13 cellular contexts compared by ENCODE assay signal in genomic region chr11:69374110-69374981, GRCh38.
DNase-seq lines count a peak whose midpoint lies in the region; ATAC-seq and TF ChIP-seq lines count a peak whose summit lies in the region.
"Had no signal": no experiment of that assay in that cellular context is flagged by ENCODE, and none has a peak within 500 bp of the region (broad histone marks: within the 10 kb centered on the region; RNA-seq: fewer than 3 reads in every experiment).

No MANE protein-coding gene starts in this region.

- H3K36me3 ChIP-seq in Peyer's patch: no peaks in the 10 kb centered on the region
- no peaks in the 10 kb centered on the region for H3K36me3 ChIP-seq in spleen

- WGBS in spleen, 5 donors: 50 to 82% (median 54%) methylated on average over 13 to 22 of the region's 22 CpGs

- H3K4me1 ChIP-seq in Peyer's patch (peaks cover 0 to 27% (median 0%) of the 10 kb centered on the region in 4 donors), foreskin keratinocyte (no peaks in the 10 kb centered on the region), spleen (peaks cover 0 to 27% (median 20%) of the 10 kb centered on the region in 6 donors)

- no peaks in the 10 kb centered on the region for H3K27me3 Mint-ChIP-seq in activated CD4-positive, alpha-beta T cell treated with anti-CD3 and anti-CD28 coated beads, Interleukin-2, amount 10 ng/mL, durations not matched to agents 7 days and 5 days

- H3K27me3 ChIP-seq in Peyer's patch: no peaks in the 10 kb centered on the region
- no peaks in the 10 kb centered on the region for H3K27me3 ChIP-seq in foreskin keratinocyte
- no peaks in the 10 kb centered on the region for H3K27me3 ChIP-seq in spleen (replicated peaks in 1 of 7)

- no peak for TF ChIP-seq POLR2A in Peyer's patch (IDR thresholded peaks at IDR 0.05)
- no peak for TF ChIP-seq POLR2A in spleen (IDR thresholded peaks at IDR 0.05)

- H3K9me3 Mint-ChIP-seq in activated CD4-positive, alpha-beta T cell treated with anti-CD3 and anti-CD28 coated beads, Interleukin-2, amount 10 ng/mL, durations not matched to agents 7 days and 5 days: peaks cover 4% of the 10 kb centered on the region

- H3K36me3 Mint-ChIP-seq in activated CD4-positive, alpha-beta T cell treated with anti-CD3 and anti-CD28 coated beads, Interleukin-2, amount 10 ng/mL, durations not matched to agents 7 days and 5 days (ENCODE audit: low read depth): no peaks in the 10 kb centered on the region

- H3K9me3 ChIP-seq in Peyer's patch (no peaks in the 10 kb centered on the region), spleen (peaks cover 0 to 3% (median 0%) of the 10 kb centered on the region in 8 donors)

- POLR2A ChIA-PET in activated CD4-positive, alpha-beta T cell treated with anti-CD3 and anti-CD28 coated beads, Interleukin-2, amount 10 ng/mL, durations not matched to agents 7 days and 5 days (lab: Charles Lee): no interaction called here

- H3K4me3 ChIP-seq in Peyer's patch (no peak overlapping the region), spleen (no peak overlapping the region)

- H3K4me3 Mint-ChIP-seq in activated CD4-positive, alpha-beta T cell treated with anti-CD3 and anti-CD28 coated beads, Interleukin-2, amount 10 ng/mL, durations not matched to agents 7 days and 5 days: no peak overlapping the region

- peak; percentile 7 for DNase-seq in activated CD4-positive, alpha-beta T cell treated with anti-CD3 and anti-CD28 coated beads for 1 hour
- no peak for DNase-seq in activated CD4-positive, alpha-beta T cell treated with anti-CD3 and anti-CD28 coated beads, Interleukin-2, amount 10 ng/mL, durations not matched to agents 7 days and 5 days
- peak; percentile 8 to 84 (median 76) for DNase-seq in Peyer's patch
- DNase-seq in foreskin keratinocyte: no peak
- peak; percentile 68 for DNase-seq in spleen
- DNase-seq in HCEC 1CT: no peak
- DNase-seq in AG08396 (ENCODE audit: low spot score): no peak
- DNase-seq: ACHN; central memory CD4-positive, alpha-beta T cell; NCI-H2081 treated with DMSO at 0.1 percent for 48 hours; SW 1271 had no signal

- ATAC-seq in foreskin keratinocyte (no peak), HG03097 (IDR thresholded peaks at IDR 0.05; ENCODE audit: low FRiP score, unreplicated experiment) (no peak)

- H3K27ac Mint-ChIP-seq in activated CD4-positive, alpha-beta T cell treated with anti-CD3 and anti-CD28 coated beads, Interleukin-2, amount 10 ng/mL, durations not matched to agents 7 days and 5 days: no peak overlapping the region

- peak overlapping the region in 1 of 4 donors; percentile 30 for H3K27ac ChIP-seq in Peyer's patch
- no peak overlapping the region for H3K27ac ChIP-seq in foreskin keratinocyte
- H3K27ac ChIP-seq in spleen: no peak overlapping the region
- H3K27ac ChIP-seq: KMS-11 had no signal

- TF ChIP-seq CTCF in Peyer's patch (IDR thresholded peaks at IDR 0.05): peak in 3 of 6 experiments; percentile 15 to 29 (median 16)
- TF ChIP-seq CTCF in foreskin keratinocyte (conservative IDR thresholded peaks at IDR 0.05): peak; percentile 14
- no peak for TF ChIP-seq CTCF in spleen (IDR thresholded peaks at IDR 0.05 in 8 of 11, conservative IDR thresholded peaks at IDR 0.05 in 3 of 11)

- CTCF ChIA-PET in activated CD4-positive, alpha-beta T cell treated with anti-CD3 and anti-CD28 coated beads, Interleukin-2, amount 10 ng/mL, durations not matched to agents 7 days and 5 days (lab: Charles Lee): interaction anchor here (0.8 kb wide), 1 partner anchor 17 kb away, joined by 3 read pairs; no protein-coding TSS in a partner anchor

- H3K4me1 Mint-ChIP-seq in activated CD4-positive, alpha-beta T cell treated with anti-CD3 and anti-CD28 coated beads, Interleukin-2, amount 10 ng/mL, durations not matched to agents 7 days and 5 days: no peaks in the 10 kb centered on the region

- intact Hi-C loops in spleen (cut with DNase I; ENCODE audit: low total_unique reads): no loop called here

Comparison
In these comparisons a context has a peak if more than half of its experiments do, and no peak if none do; other contexts are left out.
1. DNase-seq: peak in activated CD4-positive, alpha-beta T cell treated with anti-CD3 and anti-CD28 coated beads for 1 hour (single experiment), Peyer's patch (3 of 3) and spleen (single experiment); none in activated CD4-positive, alpha-beta T cell treated with anti-CD3 and anti-CD28 coated beads, Interleukin-2, amount 10 ng/mL, durations not matched to agents 7 days and 5 days (single experiment), foreskin keratinocyte (0 of 2), HCEC 1CT (single experiment) and AG08396 (single experiment).